1 cellular context compared by ENCODE assay signal in the genomic region with DNA sequence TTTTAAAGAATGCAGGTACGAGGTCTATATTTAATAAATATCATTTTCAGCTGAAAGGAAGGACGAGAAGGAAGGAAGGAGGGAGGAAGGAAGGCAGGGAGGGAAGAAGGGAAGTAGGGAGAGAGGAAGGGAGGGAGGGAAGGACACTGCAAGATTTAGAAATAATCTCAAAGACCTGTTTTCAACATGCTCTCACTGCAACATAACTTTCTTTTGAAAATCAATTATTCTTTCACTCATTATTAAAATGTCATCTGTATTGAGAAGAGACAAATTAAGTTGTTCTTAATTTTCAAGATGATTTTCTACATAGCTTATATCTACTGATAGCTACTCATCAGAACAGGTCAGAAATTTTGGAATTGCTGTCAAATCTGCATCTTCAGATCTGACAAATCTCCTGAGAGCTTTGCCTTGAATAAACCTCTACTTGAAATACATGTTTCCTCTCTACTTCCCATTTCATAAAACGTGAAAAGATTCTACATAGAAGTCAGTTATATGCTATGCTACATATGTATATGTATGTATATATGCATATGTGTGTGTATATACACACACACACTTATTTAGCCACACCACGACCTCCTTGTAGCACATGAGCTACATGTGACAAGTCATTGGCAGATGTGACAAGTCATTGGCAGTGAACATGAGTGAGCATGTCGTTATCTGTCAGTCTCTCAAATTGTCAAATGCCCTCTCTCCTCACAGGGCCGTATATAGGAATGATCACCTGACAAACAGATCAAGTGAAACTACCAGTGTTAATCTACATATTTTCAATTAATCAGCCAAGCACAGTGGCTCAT.
TF ChIP-seq lines count a peak whose summit lies in the region.

No MANE protein-coding gene starts in this region.

TF ChIP-seq in K562, 482 proteins besides CTCF, POLR2A, EP300 and RAD21 (continued from another document and continues in another):
- TF ChIP-seq ZNF655 (CRISPR knock-in tag; IDR thresholded peaks at IDR 0.05) (no peak), GTF3C2 (IDR thresholded peaks at IDR 0.05; ENCODE audit: borderline replicate concordance, extremely low read depth, insufficient read length) (no peak), CHD1 (IDR thresholded peaks at IDR 0.05; ENCODE audit: low read length) (no peak), HMG20B (CRISPR knock-in tag; IDR thresholded peaks at IDR 0.05) (no peak), HDAC1 (IDR thresholded peaks at IDR 0.05) (no peak), CBFB (CRISPR knock-in tag; IDR thresholded peaks at IDR 0.05) (no peak), PPARD (CRISPR knock-in tag; IDR thresholded peaks at IDR 0.05) (no peak), ILF3 (IDR thresholded peaks at IDR 0.05; ENCODE audit: borderline replicate concordance) (no peak), DPF2 (IDR thresholded peaks at IDR 0.05) (peak; percentile 44; the same call in 1 of the 2 replicates), NCOA4 (IDR thresholded peaks at IDR 0.05; ENCODE audit: partially characterized antibody) (no peak), ZNF766 (CRISPR knock-in tag; conservative IDR thresholded peaks at IDR 0.05) (peak; percentile 99), HOMEZ (CRISPR knock-in tag; IDR thresholded peaks at IDR 0.05) (no peak), ZNF589 (CRISPR knock-in tag; IDR thresholded peaks at IDR 0.05; ENCODE audit: low read depth) (no peak), VEZF1 (CRISPR knock-in tag; IDR thresholded peaks at IDR 0.05) (no peak), DNMT1 (IDR thresholded peaks at IDR 0.05) (no peak), IFI16 (CRISPR knock-in tag; IDR thresholded peaks at IDR 0.05) (no peak), FOXP1 (CRISPR knock-in tag; IDR thresholded peaks at IDR 0.05) (no peak), BHLHE40 (IDR thresholded peaks at IDR 0.05; ENCODE audit: low read length) (peak; percentile 59), MECOM (CRISPR knock-in tag; IDR thresholded peaks at IDR 0.05) (no peak), JUND (IDR thresholded peaks at IDR 0.05; ENCODE audit: borderline replicate concordance, low read depth, low read length) (no peak), JUND (tag; IDR thresholded peaks at IDR 0.05; ENCODE audit: borderline replicate concordance, low read depth, low read length) (0 out of 3 replicates have a peak, but pooled peaks have one; percentile 15), ELK3 (CRISPR knock-in tag; IDR thresholded peaks at IDR 0.05) (no peak), ZNF445 (CRISPR knock-in tag; IDR thresholded peaks at IDR 0.05; ENCODE audit: low read depth) (no peak), L3MBTL2 (IDR thresholded peaks at IDR 0.05) (peak; percentile 71), ADNP (tag; IDR thresholded peaks at IDR 0.05) (no peak), RFX5 (IDR thresholded peaks at IDR 0.05; ENCODE audit: low read depth, low read length) (no peak), HDGF (IDR thresholded peaks at IDR 0.05) (no peak), ATF4 (CRISPR knock-in tag; IDR thresholded peaks at IDR 0.05) (no peak), MYBL2 (IDR thresholded peaks at IDR 0.05; ENCODE audit: low read depth) (no peak), MYBL2 (CRISPR knock-in tag; IDR thresholded peaks at IDR 0.05; ENCODE audit: borderline replicate concordance) (no peak), POU5F1 (IDR thresholded peaks at IDR 0.05; ENCODE audit: borderline replicate concordance, low read depth, low read length, partially characterized antibody) (no peak), IRF2 (CRISPR knock-in tag; IDR thresholded peaks at IDR 0.05) (no peak), EGR1 (conservative IDR thresholded peaks at IDR 0.05) (no peak), KAT8 (IDR thresholded peaks at IDR 0.05; ENCODE audit: low read depth) (no peak), STAT5B (CRISPR knock-in tag; IDR thresholded peaks at IDR 0.05) (no peak)
- TF ChIP-seq, protein P1, sequence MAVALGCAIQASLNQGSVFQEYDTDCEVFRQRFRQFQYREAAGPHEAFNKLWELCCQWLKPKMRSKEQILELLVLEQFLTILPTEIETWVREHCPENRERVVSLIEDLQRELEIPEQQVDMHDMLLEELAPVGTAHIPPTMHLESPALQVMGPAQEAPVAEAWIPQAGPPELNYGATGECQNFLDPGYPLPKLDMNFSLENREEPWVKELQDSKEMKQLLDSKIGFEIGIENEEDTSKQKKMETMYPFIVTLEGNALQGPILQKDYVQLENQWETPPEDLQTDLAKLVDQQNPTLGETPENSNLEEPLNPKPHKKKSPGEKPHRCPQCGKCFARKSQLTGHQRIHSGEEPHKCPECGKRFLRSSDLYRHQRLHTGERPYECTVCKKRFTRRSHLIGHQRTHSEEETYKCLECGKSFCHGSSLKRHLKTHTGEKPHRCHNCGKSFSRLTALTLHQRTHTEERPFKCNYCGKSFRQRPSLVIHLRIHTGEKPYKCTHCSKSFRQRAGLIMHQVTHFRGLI (CRISPR knock-in tag; IDR thresholded peaks at IDR 0.05) = no peak
- TF ChIP-seq, protein P2, sequence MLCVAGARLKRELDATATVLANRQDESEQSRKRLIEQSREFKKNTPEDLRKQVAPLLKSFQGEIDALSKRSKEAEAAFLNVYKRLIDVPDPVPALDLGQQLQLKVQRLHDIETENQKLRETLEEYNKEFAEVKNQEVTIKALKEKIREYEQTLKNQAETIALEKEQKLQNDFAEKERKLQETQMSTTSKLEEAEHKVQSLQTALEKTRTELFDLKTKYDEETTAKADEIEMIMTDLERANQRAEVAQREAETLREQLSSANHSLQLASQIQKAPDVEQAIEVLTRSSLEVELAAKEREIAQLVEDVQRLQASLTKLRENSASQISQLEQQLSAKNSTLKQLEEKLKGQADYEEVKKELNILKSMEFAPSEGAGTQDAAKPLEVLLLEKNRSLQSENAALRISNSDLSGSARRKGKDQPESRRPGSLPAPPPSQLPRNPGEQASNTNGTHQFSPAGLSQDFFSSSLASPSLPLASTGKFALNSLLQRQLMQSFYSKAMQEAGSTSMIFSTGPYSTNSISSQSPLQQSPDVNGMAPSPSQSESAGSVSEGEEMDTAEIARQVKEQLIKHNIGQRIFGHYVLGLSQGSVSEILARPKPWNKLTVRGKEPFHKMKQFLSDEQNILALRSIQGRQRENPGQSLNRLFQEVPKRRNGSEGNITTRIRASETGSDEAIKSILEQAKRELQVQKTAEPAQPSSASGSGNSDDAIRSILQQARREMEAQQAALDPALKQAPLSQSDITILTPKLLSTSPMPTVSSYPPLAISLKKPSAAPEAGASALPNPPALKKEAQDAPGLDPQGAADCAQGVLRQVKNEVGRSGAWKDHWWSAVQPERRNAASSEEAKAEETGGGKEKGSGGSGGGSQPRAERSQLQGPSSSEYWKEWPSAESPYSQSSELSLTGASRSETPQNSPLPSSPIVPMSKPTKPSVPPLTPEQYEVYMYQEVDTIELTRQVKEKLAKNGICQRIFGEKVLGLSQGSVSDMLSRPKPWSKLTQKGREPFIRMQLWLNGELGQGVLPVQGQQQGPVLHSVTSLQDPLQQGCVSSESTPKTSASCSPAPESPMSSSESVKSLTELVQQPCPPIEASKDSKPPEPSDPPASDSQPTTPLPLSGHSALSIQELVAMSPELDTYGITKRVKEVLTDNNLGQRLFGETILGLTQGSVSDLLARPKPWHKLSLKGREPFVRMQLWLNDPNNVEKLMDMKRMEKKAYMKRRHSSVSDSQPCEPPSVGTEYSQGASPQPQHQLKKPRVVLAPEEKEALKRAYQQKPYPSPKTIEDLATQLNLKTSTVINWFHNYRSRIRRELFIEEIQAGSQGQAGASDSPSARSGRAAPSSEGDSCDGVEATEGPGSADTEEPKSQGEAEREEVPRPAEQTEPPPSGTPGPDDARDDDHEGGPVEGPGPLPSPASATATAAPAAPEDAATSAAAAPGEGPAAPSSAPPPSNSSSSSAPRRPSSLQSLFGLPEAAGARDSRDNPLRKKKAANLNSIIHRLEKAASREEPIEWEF (CRISPR knock-in tag; IDR thresholded peaks at IDR 0.05) = no peak
- TF ChIP-seq, protein P3, sequence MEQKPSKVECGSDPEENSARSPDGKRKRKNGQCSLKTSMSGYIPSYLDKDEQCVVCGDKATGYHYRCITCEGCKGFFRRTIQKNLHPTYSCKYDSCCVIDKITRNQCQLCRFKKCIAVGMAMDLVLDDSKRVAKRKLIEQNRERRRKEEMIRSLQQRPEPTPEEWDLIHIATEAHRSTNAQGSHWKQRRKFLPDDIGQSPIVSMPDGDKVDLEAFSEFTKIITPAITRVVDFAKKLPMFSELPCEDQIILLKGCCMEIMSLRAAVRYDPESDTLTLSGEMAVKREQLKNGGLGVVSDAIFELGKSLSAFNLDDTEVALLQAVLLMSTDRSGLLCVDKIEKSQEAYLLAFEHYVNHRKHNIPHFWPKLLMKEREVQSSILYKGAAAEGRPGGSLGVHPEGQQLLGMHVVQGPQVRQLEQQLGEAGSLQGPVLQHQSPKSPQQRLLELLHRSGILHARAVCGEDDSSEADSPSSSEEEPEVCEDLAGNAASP (IDR thresholded peaks at IDR 0.05) = no peak
